13 cellular contexts compared by ENCODE assay signal in genomic region chr19:45800009-45800553, GRCh38. TPM values are rescaled to one million over a fixed set of nuclear protein-coding genes. Genes with fewer than 3 reads are reported as not detected.
DNase-seq lines count a peak whose midpoint lies in the region; ATAC-seq, FAIRE-seq and TF ChIP-seq lines count a peak whose summit lies in the region.
"Had no signal": no experiment of that assay in that cellular context is flagged by ENCODE, and none has a peak within 500 bp of the region (broad histone marks: within the 10 kb centered on the region; RNA-seq: fewer than 3 reads in every experiment).

No MANE protein-coding gene starts in this region.

- POLR2A ChIA-PET in AG04450 (lab: Yijun Ruan, JAX) (interaction anchor here (1.9 to 2.3 kb wide), 2 partner anchors 17 to 31 kb away, joined by 11 to 50 read pairs; partner anchors contain the start of genes DMPK and SIX5), HEK293 (lab: Yijun Ruan, JAX) (interaction anchor here (0.5 to 2.0 kb wide), 6 partner anchors 15 to 108 kb away, joined by 3 to 37 read pairs (median 4); partner anchors contain the start of genes DMPK, QPCTL, SIX5 and SNRPD2)

- peaks cover 5% of the 10 kb centered on the region; the same call in 1 of the 2 replicates for H3K9me3 ChIP-seq in AG04450 (ENCODE audit: control insufficient read depth, insufficient read depth, low read length)
- H3K9me3 ChIP-seq in HEK293 (ENCODE audit: control insufficient read depth, insufficient read depth, low read depth, low read length), result no peaks in the 10 kb centered on the region
- no peaks in the 10 kb centered on the region for H3K9me3 ChIP-seq in astrocyte (ENCODE audit: insufficient read depth, low read depth, low read length)

- peaks cover 15% of the 10 kb centered on the region for H3K4me1 Mint-ChIP-seq in astrocyte (ENCODE audit: low read depth, unreplicated experiment)

- H3K36me3 ChIP-seq in HEK293 (ENCODE audit: control insufficient read depth in 2 of 2, insufficient read depth in 1 of 2, low read length in 2 of 2), result no peaks in the 10 kb centered on the region
- H3K36me3 ChIP-seq in astrocyte (ENCODE audit: insufficient read depth, low read length), result no peaks in the 10 kb centered on the region

- H3K36me3 Mint-ChIP-seq in astrocyte (ENCODE audit: low read depth, unreplicated experiment), result no peaks in the 10 kb centered on the region
- H3K36me3 Mint-ChIP-seq: natural killer cell had no signal

- in situ Hi-C loops in KBM-7 (cut with MboI; ENCODE audit: low pct_unique_long_range_greater_than_20kb, low sequenced_read_pairs), result no loop called here

- H3K27ac Mint-ChIP-seq in astrocyte (ENCODE audit: unreplicated experiment), result no peak overlapping the region
- H3K27ac Mint-ChIP-seq: natural killer cell had no signal

- no peak overlapping the region for H2AFZ ChIP-seq in astrocyte (ENCODE audit: low read depth, low read length)

- H3K4me1 ChIP-seq in HEK293 (ENCODE audit: control insufficient read depth, insufficient read depth, low read length) (peaks cover 2% of the 10 kb centered on the region; the same call in 1 of the 2 replicates), astrocyte (ENCODE audit: insufficient read depth, low read length) (peaks cover 10% of the 10 kb centered on the region)

- TF ChIP-seq CTCF in AG04450 (IDR thresholded peaks at IDR 0.05; ENCODE audit: low read depth, low read length) (no peak; the same call in 1 of the 2 replicates), HEK293 (tag by site-specific recombination; IDR thresholded peaks at IDR 0.05) (no peak), astrocyte (IDR thresholded peaks at IDR 0.05; ENCODE audit: insufficient read depth, low read depth, low read length) (no peak)

- no peak overlapping the region for H3K9ac ChIP-seq in astrocyte (ENCODE audit: low read length)

- no peak overlapping the region for H3K4me2 ChIP-seq in astrocyte (ENCODE audit: low read length)

- FAIRE-seq in astrocyte (lab: Jason Lieb, UNC), result no peak
- FAIRE-seq: small intestine had no signal

- H4K20me1 ChIP-seq in astrocyte (ENCODE audit: insufficient read depth, low read length), result no peaks in the 10 kb centered on the region

- no peaks in the 10 kb centered on the region for H3K9me3 Mint-ChIP-seq in astrocyte (ENCODE audit: unreplicated experiment)
- H3K9me3 Mint-ChIP-seq: natural killer cell had no signal

- H3K27me3 ChIP-seq in AG04450 (ENCODE audit: control insufficient read depth, insufficient read depth, low read length) (no peaks in the 10 kb centered on the region), astrocyte (ENCODE audit: insufficient read depth, low read length) (no peaks in the 10 kb centered on the region)

- CTCF ChIA-PET in AG04450 (lab: Charles Lee), result interaction anchor here (0.9 to 4.2 kb wide), 11 partner anchors 8 to 107 kb away, joined by 3 to 45 read pairs (median 7); partner anchors contain the start of genes DMPK, QPCTL and SIX5
- CTCF ChIA-PET in HEK293 (lab: Yijun Ruan, JAX), result interaction anchor here (0.6 to 8.7 kb wide), 20 partner anchors 12 to 570 kb away, joined by 3 to 80 read pairs (median 4); partner anchors contain the start of genes SIX5 and SYMPK

- DNase-seq in AG04450 (ENCODE audit: low read depth, low spot score) (peak; percentile 20), astrocyte (ENCODE audit: low read depth) (peak; percentile 50), kidney tubule cell (ENCODE audit: low spot score) (peak; percentile 85), HuH-7 (ENCODE audit: low spot score) (no peak), KBM-7 (no peak)
- DNase-seq in activated CD8-positive, alpha-beta memory T cell treated with anti-CD3 and anti-CD28 coated beads for 24 hours, result no peak
- DNase-seq: erythroblast, natural killer cell, NCI-H146, small intestine had no signal

- H3K27me3 Mint-ChIP-seq in astrocyte (ENCODE audit: low read depth, unreplicated experiment), result peaks cover 2% of the 10 kb centered on the region

- no peak overlapping the region for H3K4me3 ChIP-seq in AG04450 (ENCODE audit: low read depth, low read length)
- H3K4me3 ChIP-seq in HEK293 (ENCODE audit: low read depth, low read length), result no peak overlapping the region
- H3K4me3 ChIP-seq in astrocyte (ENCODE audit: insufficient read depth, low read depth, low read length), result no peak overlapping the region

- no peaks in the 10 kb centered on the region for H3K79me2 ChIP-seq in astrocyte (ENCODE audit: insufficient read depth, low read length)

- H3K27ac ChIP-seq in AG04450 (ENCODE audit: low read depth, low read length) (no peak overlapping the region), HEK293 (ENCODE audit: extremely low read depth, low read depth, low read length) (no peak overlapping the region), astrocyte (ENCODE audit: low read depth, low read length) (no peak overlapping the region)

- H3K4me3 Mint-ChIP-seq in astrocyte (ENCODE audit: unreplicated experiment), result peak overlapping the region; percentile 14
- H3K4me3 Mint-ChIP-seq: natural killer cell had no signal

- no peak for ATAC-seq in HG03280 (IDR thresholded peaks at IDR 0.05; ENCODE audit: unreplicated experiment)

TF ChIP-seq in HEK293, 187 proteins besides CTCF, POLR2A, EP300 and RAD21:
- TF ChIP-seq ZNF785 (tag by site-specific recombination; IDR thresholded peaks at IDR 0.05), result no peak
- TF ChIP-seq GLIS2 (tag by site-specific recombination; IDR thresholded peaks at IDR 0.05), result no peak
- TF ChIP-seq ZNF449 (tag by site-specific recombination; IDR thresholded peaks at IDR 0.05), result 0 out of 2 replicates have a peak, but pooled peaks have one; percentile 15
- no peak for TF ChIP-seq ZFP37 (tag by site-specific recombination; IDR thresholded peaks at IDR 0.05)
- TF ChIP-seq ZNF600 (tag by site-specific recombination; IDR thresholded peaks at IDR 0.05), result peak; percentile 89
- TF ChIP-seq ZNF692 (tag by site-specific recombination; IDR thresholded peaks at IDR 0.05), result peak; percentile 92
- peak; percentile 58 for TF ChIP-seq ZFHX2 (tag by site-specific recombination; conservative IDR thresholded peaks at IDR 0.05)
- no peak for TF ChIP-seq ZSCAN23 (tag by site-specific recombination; IDR thresholded peaks at IDR 0.05)
- TF ChIP-seq ZFP69B (tag by site-specific recombination; IDR thresholded peaks at IDR 0.05), result 0 out of 2 replicates have a peak, but pooled peaks have one; percentile 56
- 0 out of 2 replicates have a peak, but pooled peaks have one; percentile 31 for TF ChIP-seq ZNF768 (tag by site-specific recombination; IDR thresholded peaks at IDR 0.05)
- TF ChIP-seq ZNF571 (tag by site-specific recombination; IDR thresholded peaks at IDR 0.05), result no peak
- peak; percentile 62; the same call in 1 of the 2 replicates for TF ChIP-seq EGR2 (tag by site-specific recombination; IDR thresholded peaks at IDR 0.05; ENCODE audit: low read depth)
- TF ChIP-seq SP7 (tag by site-specific recombination; IDR thresholded peaks at IDR 0.05), result no peak
- no peak for TF ChIP-seq ZNF521 (tag by site-specific recombination; IDR thresholded peaks at IDR 0.05)
- TF ChIP-seq ZBTB7A (tag by site-specific recombination; IDR thresholded peaks at IDR 0.05; ENCODE audit: low read depth), result no peak
- no peak for TF ChIP-seq ZNF658 (tag by site-specific recombination; IDR thresholded peaks at IDR 0.05)

RNA-seq across cellular contexts. Expression of gene DMWD, which starts 7.4 kb away (rescaled TPM):
- 13.9 and 17.1 TPM in 2 replicates for polyA plus RNA-seq in AG04450 (2011; rRNA removed)
- polyA minus RNA-seq in AG04450 (2011; rRNA and poly(A)+ RNA removed), result 24.2 and 27.9 TPM in 2 replicates
- 61.9 and 69.0 TPM in 2 replicates for total RNA-seq in astrocyte

RNA-seq across cellular contexts. Expression of gene RSPH6A, which starts 15.0 kb away (rescaled TPM):
- not detected in 2 replicates for polyA plus RNA-seq in AG04450 (2011; rRNA removed)
- 0.09 TPM in 2 replicates for polyA minus RNA-seq in AG04450 (2011; rRNA and poly(A)+ RNA removed)
- 0.12 and 0.23 TPM in 2 replicates for total RNA-seq in astrocyte
- total RNA-seq: urinary bladder had no signal
- polyA plus RNA-seq: urinary bladder had no signal

RNA-seq across cellular contexts. Expression of gene DMPK, which starts 17.8 kb away (rescaled TPM):
- 24.3 and 24.5 TPM in 2 replicates for polyA plus RNA-seq in AG04450 (2011; rRNA removed)
- 15.7 and 17.6 TPM in 2 replicates for polyA minus RNA-seq in AG04450 (2011; rRNA and poly(A)+ RNA removed)
- total RNA-seq in astrocyte, result 55.9 and 75.2 TPM in 2 replicates

RNA-seq across cellular contexts. Expression of gene SIX5, which starts 31.0 kb away (rescaled TPM):
- polyA plus RNA-seq in AG04450 (2011; rRNA removed), result 4.4 and 6.7 TPM in 2 replicates
- polyA minus RNA-seq in AG04450 (2011; rRNA and poly(A)+ RNA removed), result 5.3 and 7.5 TPM in 2 replicates
- total RNA-seq in astrocyte, result 23.5 and 24.8 TPM in 2 replicates

Comparison
In these comparisons a context has a peak if more than half of its experiments do, and no peak if none do; other contexts are left out.
1. DNase-seq: peak in AG04450 (single experiment), astrocyte (single experiment) and kidney tubule cell (single experiment); none in activated CD8-positive, alpha-beta memory T cell treated with anti-CD3 and anti-CD28 coated beads for 24 hours (single experiment), HuH-7 (single experiment) and KBM-7 (single experiment).